Comparison of ENCODE assay signal across 11 cellular contexts in the genomic region with DNA sequence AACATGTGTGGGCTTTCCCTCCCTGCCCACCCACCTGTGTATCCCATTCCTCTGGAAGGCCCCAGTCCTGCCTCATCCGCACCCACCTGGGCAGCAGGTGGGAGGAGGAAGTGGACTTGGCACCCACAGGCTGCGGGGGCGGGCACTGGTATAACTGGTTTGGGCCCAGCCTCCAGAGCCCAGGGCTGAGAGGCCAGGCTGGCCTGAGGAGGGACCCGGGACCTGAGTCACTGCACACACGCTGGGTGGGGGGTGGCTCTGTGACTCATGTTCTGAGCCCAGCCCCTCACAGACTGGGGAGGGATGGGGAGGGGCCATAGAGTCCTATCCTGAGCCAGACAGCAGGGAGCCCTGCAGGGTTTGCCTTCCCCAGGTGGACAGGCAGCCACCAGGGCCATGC. TPM values are rescaled to one million over a fixed set of nuclear protein-coding genes. Genes with fewer than 3 reads are reported as not detected.
A peak's percentile ranks its signal among the peaks of the same experiment; 100 is the strongest.
DNase-seq lines count a peak whose midpoint lies in the region; ATAC-seq and TF ChIP-seq lines count a peak whose summit lies in the region.
"Had no signal": no experiment of that assay in that cellular context is flagged by ENCODE, and none has a peak within 500 bp of the region (broad histone marks: within the 10 kb centered on the region; RNA-seq: fewer than 3 reads in every experiment).

No MANE protein-coding gene starts in this region.

- CTCF ChIA-PET in AG04449 (lab: Yijun Ruan, JAX) (interaction anchor here (2.0 to 2.7 kb wide), 3 partner anchors 10 to 380 kb away, joined by 11 to 17 read pairs (median 14); a partner anchor contains a TSS), MCF 10A (lab: Yijun Ruan, JAX) (interaction anchor here (0.6 to 2.1 kb wide), 4 partner anchors 17 to 381 kb away, joined by 4 to 16 read pairs (median 4); a partner anchor contains a TSS)

- no TSS peak for BruUV-seq in MCF 10A (replicated peaks; lab: Mats Ljungman, UMichigan)

- no peaks in the 10 kb centered on the region for H3K27me3 Mint-ChIP-seq in MCF 10A (ENCODE audit: insufficient read depth, unreplicated experiment)

- no peak overlapping the region for H3K9ac ChIP-seq in liver (ENCODE audit: low read depth in 1 of 2, low read length in 2 of 2)

- no peaks in the 10 kb centered on the region for H3K4me1 ChIP-seq in liver (ENCODE audit: control insufficient read depth in 4 of 4, insufficient read depth in 4 of 4, low read length in 3 of 4)

- H3K27ac ChIP-seq in liver (ENCODE audit: low read depth in 1 of 2, low read length in 2 of 2): no peak overlapping the region
- H3K27ac ChIP-seq: SK-N-MC had no signal

- POLR2A ChIA-PET in AG04449 (lab: Yijun Ruan, JAX) (no interaction called here), MCF 10A (lab: Yijun Ruan, JAX) (interaction anchor here (1.0 to 2.9 kb wide), 3 partner anchors 9 to 21 kb away, joined by 5 to 24 read pairs (median 13); a partner anchor contains a TSS)

- no peaks in the 10 kb centered on the region for H3K9me3 Mint-ChIP-seq in MCF 10A (ENCODE audit: unreplicated experiment)

- no peaks in the 10 kb centered on the region for H3K9me3 ChIP-seq in liver (ENCODE audit: control insufficient read depth in 4 of 4, low read length in 3 of 4)

- peak; percentile 34 for DNase-seq in AG04449 (ENCODE audit: low read depth, low spot score)
- peak; percentile 93 for DNase-seq in HT1080 (ENCODE audit: low read depth)
- peak; percentile 96 for DNase-seq in MCF 10A (ENCODE audit: unreplicated experiment)
- DNase-seq in NK-92 (lab: John Stamatoyannopoulos, UW; ENCODE audit: unreplicated experiment): no peak
- no peak for DNase-seq in stimulated activated CD4-positive, alpha-beta T cell treated with anti-CD3 and anti-CD28 coated beads, Interleukin-4, amount 100 ng/mL, for 1 hour
- DNase-seq: cerebellar nuclear complex, posterior cingulate gyrus had no signal

- peaks cover 0 to 2% (median 0%) of the 10 kb centered on the region in 4 donors for H3K36me3 ChIP-seq in liver (ENCODE audit: control insufficient read depth in 4 of 4, insufficient read depth in 3 of 4, low read depth in 1 of 4, low read length in 3 of 4)

- H3K4me3 Mint-ChIP-seq in MCF 10A (ENCODE audit: unreplicated experiment): peak overlapping the region; percentile 25

- WGBS in liver: 85% methylated on average over 5 of the region's 5 CpGs

- H3K27ac Mint-ChIP-seq in MCF 10A (ENCODE audit: low read depth, unreplicated experiment): no peak overlapping the region

- ATAC-seq in activated CD4-positive, CD25-positive, alpha-beta regulatory T cell treated with anti-CD3 and anti-CD28 coated beads, Interleukin-2, amount 50 U/mL, for 24 hours: no peak
- ATAC-seq in GM21529 (IDR thresholded peaks at IDR 0.05; ENCODE audit: unreplicated experiment): no peak

- intact Hi-C loops in MCF 10A (cut with micrococcal nuclease): no loop called here

- no peaks in the 10 kb centered on the region for H3K36me3 Mint-ChIP-seq in MCF 10A (ENCODE audit: insufficient read depth, unreplicated experiment)

- TF ChIP-seq CTCF in AG04449 (IDR thresholded peaks at IDR 0.05; ENCODE audit: insufficient read depth, low read length, missing control alignments): no peak
- no peak for TF ChIP-seq CTCF in MCF 10A (IDR thresholded peaks at IDR 0.05; ENCODE audit: unreplicated experiment)
- TF ChIP-seq CTCF in liver (IDR thresholded peaks at IDR 0.05; ENCODE audit: low read depth, low read length, missing input control): no peak

- no peak for TF ChIP-seq RAD21 in liver (IDR thresholded peaks at IDR 0.05)

- no peaks in the 10 kb centered on the region for H3K27me3 ChIP-seq in liver (ENCODE audit: control insufficient read depth in 4 of 4, insufficient read depth in 4 of 4, low read length in 3 of 4)

- peaks cover 28% of the 10 kb centered on the region for H3K4me1 Mint-ChIP-seq in MCF 10A (ENCODE audit: insufficient read depth, unreplicated experiment)

- H3K4me3 ChIP-seq in AG04449 (ENCODE audit: low read depth, low read length) (no peak overlapping the region), liver (ENCODE audit: low read depth in 1 of 3, low read length in 3 of 3) (no peak overlapping the region)
- H3K4me3 ChIP-seq: SK-N-MC had no signal

TF ChIP-seq in liver, 16 proteins besides CTCF, POLR2A, EP300 and RAD21:
- TF ChIP-seq EGR1 (IDR thresholded peaks at IDR 0.05; ENCODE audit: low read depth in 2 of 2) (peak in 1 of 2 donors; percentile 66), SP1 (IDR thresholded peaks at IDR 0.05) (peak; percentile 34), GABPA (IDR thresholded peaks at IDR 0.05 in 1 of 2, conservative IDR thresholded peaks at IDR 0.05 in 1 of 2) (no peak)
- TF ChIP-seq, protein P1, sequence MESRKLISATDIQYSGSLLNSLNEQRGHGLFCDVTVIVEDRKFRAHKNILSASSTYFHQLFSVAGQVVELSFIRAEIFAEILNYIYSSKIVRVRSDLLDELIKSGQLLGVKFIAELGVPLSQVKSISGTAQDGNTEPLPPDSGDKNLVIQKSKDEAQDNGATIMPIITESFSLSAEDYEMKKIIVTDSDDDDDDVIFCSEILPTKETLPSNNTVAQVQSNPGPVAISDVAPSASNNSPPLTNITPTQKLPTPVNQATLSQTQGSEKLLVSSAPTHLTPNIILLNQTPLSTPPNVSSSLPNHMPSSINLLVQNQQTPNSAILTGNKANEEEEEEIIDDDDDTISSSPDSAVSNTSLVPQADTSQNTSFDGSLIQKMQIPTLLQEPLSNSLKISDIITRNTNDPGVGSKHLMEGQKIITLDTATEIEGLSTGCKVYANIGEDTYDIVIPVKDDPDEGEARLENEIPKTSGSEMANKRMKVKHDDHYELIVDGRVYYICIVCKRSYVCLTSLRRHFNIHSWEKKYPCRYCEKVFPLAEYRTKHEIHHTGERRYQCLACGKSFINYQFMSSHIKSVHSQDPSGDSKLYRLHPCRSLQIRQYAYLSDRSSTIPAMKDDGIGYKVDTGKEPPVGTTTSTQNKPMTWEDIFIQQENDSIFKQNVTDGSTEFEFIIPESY (IDR thresholded peaks at IDR 0.05): no peak
- TF ChIP-seq, protein P2, sequence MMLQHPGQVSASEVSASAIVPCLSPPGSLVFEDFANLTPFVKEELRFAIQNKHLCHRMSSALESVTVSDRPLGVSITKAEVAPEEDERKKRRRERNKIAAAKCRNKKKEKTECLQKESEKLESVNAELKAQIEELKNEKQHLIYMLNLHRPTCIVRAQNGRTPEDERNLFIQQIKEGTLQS (IDR thresholded peaks at IDR 0.05): no peak
- TF ChIP-seq, protein P3, sequence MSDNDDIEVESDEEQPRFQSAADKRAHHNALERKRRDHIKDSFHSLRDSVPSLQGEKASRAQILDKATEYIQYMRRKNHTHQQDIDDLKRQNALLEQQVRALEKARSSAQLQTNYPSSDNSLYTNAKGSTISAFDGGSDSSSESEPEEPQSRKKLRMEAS (IDR thresholded peaks at IDR 0.05): no peak

RNA-seq across cellular contexts. Expression of a gene that starts 16.7 kb away (rescaled TPM):
- total RNA-seq in HT1080 (2014; rRNA removed; shearing (Covaris generic)): 71.3 and 193 TPM in 2 replicates
- 279 and 295 TPM in 2 replicates for polyA plus RNA-seq in HT1080 (2015; cell fraction: cytosol; rRNA removed)
- polyA plus RNA-seq in HT1080 (2015; cell fraction: nucleus; rRNA removed): 40.8 and 82.2 TPM in 2 replicates
- total RNA-seq in MCF 10A (2022) (118 and 135 TPM in 2 replicates), liver (under 1 TPM in 1 of 2 donors, not detected in 1; 0.23 TPM)
- 1 to 10 TPM in 1 of 2 donors, under 1 TPM in 1; 0.99 to 1.4 TPM for polyA plus RNA-seq in liver

RNA-seq across cellular contexts. Expression of a gene that starts 26.9 kb away (rescaled TPM):
- 2.1 and 4.4 TPM in 2 replicates for total RNA-seq in HT1080 (2014; rRNA removed; shearing (Covaris generic))
- 0.86 and 1.7 TPM in 2 replicates for polyA plus RNA-seq in HT1080 (2015; cell fraction: cytosol; rRNA removed)
- 1.3 and 1.5 TPM in 2 replicates for polyA plus RNA-seq in HT1080 (2015; cell fraction: nucleus; rRNA removed)
- total RNA-seq in MCF 10A (2022): 5.7 and 6.9 TPM in 2 replicates
- total RNA-seq in liver: 10 to 100 TPM in 1 of 2 donors, 1 to 10 TPM in 1; 2.6 to 10.2 TPM
- polyA plus RNA-seq in liver: 1 to 10 TPM; 2.7 to 4.3 TPM

Comparison
In these comparisons a context has a peak if more than half of its experiments do, and no peak if none do; other contexts are left out.
1. DNase-seq: peak in AG04449 (single experiment), HT1080 (single experiment) and MCF 10A (single experiment); none in NK-92 (single experiment) and stimulated activated CD4-positive, alpha-beta T cell treated with anti-CD3 and anti-CD28 coated beads, Interleukin-4, amount 100 ng/mL, for 1 hour (single experiment).
2. RNA of a gene that starts 16.7 kb away (total RNA-seq): 71.3 to 193 TPM in HT1080 and 118 to 135 TPM in MCF 10A; 0.23 TPM in liver; every median in the first group is over 10 times any median in the second.